1 cellular context compared by ENCODE assay signal in the genomic region with DNA sequence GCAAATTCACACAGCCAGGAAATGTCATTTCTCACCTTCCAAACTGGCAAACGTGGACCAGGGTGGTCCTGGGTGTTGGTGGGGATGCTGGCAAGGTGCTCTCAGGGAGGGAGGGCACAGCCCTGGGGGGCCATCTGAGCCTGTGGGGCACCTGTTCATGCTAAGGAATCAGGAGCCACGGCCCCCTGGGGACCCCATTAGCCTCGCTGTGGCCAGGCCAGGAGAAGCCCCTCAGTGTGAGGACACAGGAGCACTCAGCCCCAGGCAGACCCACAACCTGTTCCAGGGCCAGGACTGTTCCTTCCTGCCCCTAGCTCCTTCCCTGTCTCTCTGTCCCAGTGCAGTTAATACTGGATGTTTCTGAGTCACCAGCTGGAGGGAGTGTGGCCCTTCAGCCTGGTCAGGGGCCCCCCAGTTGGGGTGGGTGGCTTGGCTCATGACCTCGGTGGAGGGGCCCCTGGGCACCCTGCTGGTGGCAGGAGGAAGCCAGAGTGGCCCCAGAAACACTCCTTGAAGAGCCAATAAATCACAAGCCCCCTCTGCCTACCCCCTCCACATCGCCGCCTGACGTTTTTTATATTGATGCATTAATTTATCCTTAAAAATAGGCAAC.
TF ChIP-seq lines count a peak whose summit lies in the region.

No MANE protein-coding gene starts in this region.

TF ChIP-seq in H1, 55 proteins besides CTCF, POLR2A, EP300 and RAD21:
- TF ChIP-seq, protein P1, sequence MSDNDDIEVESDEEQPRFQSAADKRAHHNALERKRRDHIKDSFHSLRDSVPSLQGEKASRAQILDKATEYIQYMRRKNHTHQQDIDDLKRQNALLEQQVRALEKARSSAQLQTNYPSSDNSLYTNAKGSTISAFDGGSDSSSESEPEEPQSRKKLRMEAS (IDR thresholded peaks at IDR 0.05), result peak; percentile 4; the same call in 1 of the 2 replicates
- no peak for TF ChIP-seq TCF12 (IDR thresholded peaks at IDR 0.05; ENCODE audit: low read depth, low read length)
